1 cellular context compared by ENCODE assay signal in the genomic region with DNA sequence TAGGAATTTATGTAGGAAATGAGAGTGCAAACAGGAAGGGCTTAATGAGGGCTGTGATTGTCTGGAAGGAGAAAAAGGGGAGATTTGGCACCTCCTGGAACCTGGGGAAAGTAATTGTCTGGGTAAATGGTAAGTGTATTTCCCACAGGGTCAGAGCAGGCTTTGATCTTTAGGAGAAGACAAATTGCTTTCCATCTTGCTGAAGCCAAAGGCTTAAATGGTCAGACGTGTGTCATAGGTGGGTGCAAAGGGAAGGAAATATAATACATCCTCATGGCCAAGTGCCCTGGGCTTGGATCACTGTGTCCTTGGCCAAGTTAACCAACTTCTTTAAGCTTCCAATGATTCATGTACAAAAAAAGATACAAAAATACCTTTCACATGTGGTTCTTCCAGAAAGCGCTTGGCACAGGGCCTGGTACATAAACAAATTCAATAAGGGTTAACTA.
TF ChIP-seq lines count a peak whose summit lies in the region.

No MANE protein-coding gene starts in this region.

TF ChIP-seq in WTC11, 78 proteins besides CTCF, POLR2A, EP300 and RAD21 (continued from another document):
- TF ChIP-seq E2F5 (CRISPR knock-in tag; IDR thresholded peaks at IDR 0.05) = no peak
- TF ChIP-seq NR2C2 (CRISPR knock-in tag; IDR thresholded peaks at IDR 0.05) = no peak
- no peak for TF ChIP-seq MYBL2 (CRISPR knock-in tag; IDR thresholded peaks at IDR 0.05)
- no peak for TF ChIP-seq PREB (CRISPR knock-in tag; IDR thresholded peaks at IDR 0.05; ENCODE audit: borderline replicate concordance)
- no peak for TF ChIP-seq USF1 (CRISPR knock-in tag; IDR thresholded peaks at IDR 0.05)
- TF ChIP-seq ARID4B (CRISPR knock-in tag; IDR thresholded peaks at IDR 0.05; ENCODE audit: borderline replicate concordance) = no peak
- TF ChIP-seq MLX (CRISPR knock-in tag; IDR thresholded peaks at IDR 0.05) = no peak
- TF ChIP-seq KAT7 (CRISPR knock-in tag; IDR thresholded peaks at IDR 0.05; ENCODE audit: borderline replicate concordance) = no peak
- TF ChIP-seq CBFB (CRISPR knock-in tag; IDR thresholded peaks at IDR 0.05; ENCODE audit: low read depth) = no peak
- TF ChIP-seq FOXP4 (CRISPR knock-in tag; IDR thresholded peaks at IDR 0.05) = no peak
- TF ChIP-seq ZNF317 (CRISPR knock-in tag; IDR thresholded peaks at IDR 0.05; ENCODE audit: borderline replicate concordance, low read depth) = no peak
- no peak for TF ChIP-seq GRHL2 (CRISPR knock-in tag; IDR thresholded peaks at IDR 0.05; ENCODE audit: insufficient replicate concordance, severe bottlenecking)
